ENCODE assay signal across 1 cellular context in genomic region chr19:40511487-40511886, GRCh38.
TF ChIP-seq lines count a peak whose summit lies in the region.

No MANE protein-coding gene starts in this region.

TF ChIP-seq in GM23338, 12 proteins besides CTCF, POLR2A, EP300 and RAD21 (continued from another document):
- TF ChIP-seq ZNF462 (CRISPR knock-in tag; IDR thresholded peaks at IDR 0.05) = no peak
- TF ChIP-seq STAT1 (IDR thresholded peaks at IDR 0.05; ENCODE audit: unreplicated experiment) = no peak
TF ChIP-seq in GM23338: peak in this region for 1.
